In genomic region chr5:77030097-77031071, GRCh38 we compare ENCODE assay signal across 8 cellular contexts. TPM values are rescaled to one million over a fixed set of nuclear protein-coding genes. Genes with fewer than 3 reads are reported as not detected.
DNase-seq lines count a peak whose midpoint lies in the region; ATAC-seq and TF ChIP-seq lines count a peak whose summit lies in the region.

TSS of gene AGGF1 (plus strand) at chr5:77030404. CDS start at chr5:77030767, 363 bp downstream.

- peaks cover 2% of the 10 kb centered on the region; the same call in 1 of the 2 replicates for H3K27me3 ChIP-seq in BJ (ENCODE audit: control insufficient read depth, insufficient read depth, low read length)

- CTCF ChIA-PET in BJ (lab: Yijun Ruan, JAX) = interaction anchor here (1.0 to 1.1 kb wide), 2 partner anchors 45 to 81 kb away, joined by 3 read pairs; no protein-coding TSS in a partner anchor

- H3K36me3 ChIP-seq in BJ (ENCODE audit: control insufficient read depth, insufficient read depth, low read length) = no peaks in the 10 kb centered on the region

- intact Hi-C loops in left colon (cut with DNase I, micrococcal nuclease) = no loop called here

- TF ChIP-seq CTCF in BJ (IDR thresholded peaks at IDR 0.05; ENCODE audit: insufficient read depth, low read depth, low read length) = no peak

- POLR2A ChIA-PET in BJ (lab: Charles Lee) = no interaction called here

- DNase-seq in BJ (ENCODE audit: low read depth) (peak; percentile 65), NCI-H526 treated with DMSO at 0.1 percent for 48 hours (lab: John Stamatoyannopoulos, UW) (peak; percentile 85), cortex of kidney (lab: John Stamatoyannopoulos, UW) (peak; percentile 41), left colon (peak; percentile 95 to 96)
- peak; percentile 87 for DNase-seq in activated CD4-positive, alpha-beta T cell treated with anti-CD3 and anti-CD28 coated beads, Interleukin-2, amount 50 U/mL, for 1 hour
- peak; percentile 94 for DNase-seq in stimulated activated CD4-positive, alpha-beta T cell treated with anti-CD3 and anti-CD28 coated beads, Interleukin-1b, Interleukin-23, amount 100 ng/mL, for 48 hours

- ATAC-seq in GM19324 (IDR thresholded peaks at IDR 0.05; ENCODE audit: low FRiP score, unreplicated experiment) (peak; percentile 99), HG03469 (IDR thresholded peaks at IDR 0.05; ENCODE audit: unreplicated experiment) (peak; percentile 93), left colon (peak; percentile 98)

- H3K4me3 ChIP-seq in BJ (ENCODE audit: low read depth, low read length) = peak within 1 kb of the TSS; percentile 81

RNA-seq across cellular contexts. Expression of gene AGGF1, which starts in this region (rescaled TPM):
- polyA plus RNA-seq in BJ (2011; rRNA removed) = 8.3 and 14.4 TPM in 2 replicates
- 5.7 and 7.5 TPM in 2 replicates for polyA minus RNA-seq in BJ (2011; rRNA and poly(A)+ RNA removed)
- 10 to 100 TPM; 18.3 to 20.1 TPM for total RNA-seq in left colon

Comparison
In these comparisons a context has a peak if more than half of its experiments do, and no peak if none do; other contexts are left out.
1. Peak in every context shown above with its lines: DNase-seq, ATAC-seq and H3K4me3 ChIP-seq.
2. DNase-seq: peak in every context shown above with its lines; median percentile 96 in left colon; 94 in stimulated activated CD4-positive, alpha-beta T cell treated with anti-CD3 and anti-CD28 coated beads, Interleukin-1b, Interleukin-23, amount 100 ng/mL, for 48 hours; 87 in activated CD4-positive, alpha-beta T cell treated with anti-CD3 and anti-CD28 coated beads, Interleukin-2, amount 50 U/mL, for 1 hour; 85 in NCI-H526 treated with DMSO at 0.1 percent for 48 hours; 65 in BJ; 41 in cortex of kidney.